Comparison of ENCODE assay signal across 20 cellular contexts in genomic region chr16:74249281-74249680, GRCh38.
"Had no signal": no experiment of that assay in that cellular context is flagged by ENCODE, and none has a peak within 500 bp of the region (broad histone marks: within the 10 kb centered on the region; RNA-seq: fewer than 3 reads in every experiment).

No MANE protein-coding gene starts in this region.

- H3K27me3 ChIP-seq: adrenal gland had no signal

- H3K36me3 ChIP-seq: adrenal gland had no signal

- ATAC-seq: activated T-cell treated with anti-CD3 and anti-CD28 coated beads, Interleukin-2, amount 50 U/mL, for 72 hours; T-helper 17 cell had no signal

- H3K4me1 ChIP-seq: adrenal gland had no signal

- H3K27ac ChIP-seq: adrenal gland, KMS-11, PC-9 had no signal

- H3K9ac ChIP-seq: KMS-11 had no signal

- DNase-seq: activated B cell treated with CpG ODN at 0.5 μM for 24 hours; activated CD4-positive, alpha-beta memory T cell treated with anti-CD3 and anti-CD28 coated beads for 36 hours; activated CD4-positive, alpha-beta T cell treated with anti-CD3 and anti-CD28 coated beads, Interleukin-2, amount 10 ng/mL, durations not matched to agents 7 days and 5 days; activated gamma-delta T cell treated with Interleukin-2 at 50 U/mL for 16 hours; activated naive CD4-positive, alpha-beta T cell treated with anti-CD3 and anti-CD28 coated beads, Interleukin-2, amount 50 U/mL, for 16 hours; activated naive CD8-positive, alpha-beta T cell treated with anti-CD3 and anti-CD28 coated beads, Interleukin-2, amount 10 ng/mL, durations not matched to agents 7 days and 5 days; activated T-cell treated with anti-CD3 and anti-CD28 coated beads for 4 hours; activated T-cell treated with anti-CD3 and anti-CD28 coated beads, Interleukin-2, amount 50 U/mL, for 72 hours; adrenal gland; anterior cingulate cortex; cerebellar nuclear complex; NCI-H1694; NCI-H2029; NCI-H2227 treated with DMSO at 0.1 percent for 48 hours; NCI-H446 treated with DMSO at 0.1 percent for 48 hours; PC-9; SHP77 treated with DMSO at 0.1 percent for 48 hours; T-helper 17 cell; T-helper 9 cell had no signal

- H2AFZ ChIP-seq: PC-9 had no signal

- H3K4me3 ChIP-seq: adrenal gland, PC-9 had no signal

- H3K9me3 ChIP-seq: adrenal gland had no signal

- H3K4me2 ChIP-seq: KMS-11, PC-9 had no signal
